In the genomic region with DNA sequence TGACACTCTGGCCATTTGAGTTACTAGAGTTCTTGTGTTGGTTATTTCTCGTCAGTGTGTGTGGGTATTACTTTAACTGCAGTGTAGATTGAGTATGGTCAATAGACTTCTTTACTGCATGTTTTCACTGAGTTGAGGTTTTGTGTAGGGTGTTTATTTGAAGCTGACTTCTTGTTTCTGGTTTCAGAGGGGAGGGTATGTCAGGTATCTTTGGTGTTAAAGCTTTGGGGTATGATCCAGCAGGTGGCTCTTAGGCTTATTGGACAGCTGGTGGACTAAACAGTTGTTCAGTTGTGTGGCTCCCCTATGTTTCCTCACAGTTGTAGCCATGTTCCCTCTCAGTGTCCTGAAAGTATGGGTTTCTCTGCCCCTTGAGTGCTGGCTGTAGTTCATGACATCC, we compare ENCODE assay signal across 26 cellular contexts.
A peak's percentile ranks its signal among the peaks of the same experiment; 100 is the strongest.
DNase-seq lines count a peak whose midpoint lies in the region; ATAC-seq and TF ChIP-seq lines count a peak whose summit lies in the region.
"Had no signal": no experiment of that assay in that cellular context is flagged by ENCODE, and none has a peak within 500 bp of the region (broad histone marks: within the 10 kb centered on the region; RNA-seq: fewer than 3 reads in every experiment).

No MANE protein-coding gene starts in this region.

- no peak for DNase-seq in activated naive CD4-positive, alpha-beta T cell treated with anti-CD3 and anti-CD28 coated beads, Interleukin-2, amount 50 U/mL, for 72 hours (ENCODE audit: low spot score in 2 of 2)
- DNase-seq in Karpas-422 (no peak), WTC11 (ENCODE audit: low spot score) (no peak), GF-D8 (lab: John Stamatoyannopoulos, UW) (no peak)
- DNase-seq in central memory CD8-positive, alpha-beta T cell (ENCODE audit: low spot score in 2 of 2), result no peak
- DNase-seq in stimulated activated effector memory CD8-positive, alpha-beta T cell treated with anti-CD3 and anti-CD28 coated beads, Interleukin-12 subunit alpha, Interleukin-12 subunit beta, amount 100 ng/mL, for 72 hours (ENCODE audit: low spot score in 2 of 2), result no peak
- DNase-seq in effector memory CD4-positive, alpha-beta T cell, result no peak
- DNase-seq: 8988T; activated CD4-positive, alpha-beta T cell treated with anti-CD3 and anti-CD28 coated beads, Interleukin-2, amount 50 U/mL, for 1 hour; activated CD8-positive, alpha-beta memory T cell treated with anti-CD3 and anti-CD28 coated beads, Interleukin-2, amount 50 U/mL, for 4 hours; BE2C; body of pancreas; effector CD8-positive, alpha-beta T cell; esophagus squamous epithelium; HFFc6; NCI-H1092 treated with DMSO at 0.1 percent for 48 hours; NCI-H2081; NCI-H345; right lobe of liver; substantia nigra; upper lobe of right lung had no signal

- H3K4me3 Mint-ChIP-seq in activated naive CD4-positive, alpha-beta T cell treated with anti-CD3 and anti-CD28 coated beads, Interleukin-2, amount 50 U/mL, for 24 hours, result no peak overlapping the region
- H3K4me3 Mint-ChIP-seq in central memory CD8-positive, alpha-beta T cell, result no peak overlapping the region
- H3K4me3 Mint-ChIP-seq in stimulated activated effector memory CD8-positive, alpha-beta T cell treated with anti-CD3 and anti-CD28 coated beads, Interleukin-12 subunit alpha, Interleukin-12 subunit beta, amount 100 ng/mL, for 72 hours, result no peak overlapping the region
- no peak overlapping the region for H3K4me3 Mint-ChIP-seq in WTC11
- H3K4me3 Mint-ChIP-seq: HFFc6; T-helper 1 cell treated with Interleukin-12 subunit alpha and Interleukin-12 subunit beta and Interleukin-4 antibody, amounts not matched to agents 30 μg/mL and 1 μg/mL, for 36 hours had no signal

- peaks cover 97% of the 10 kb centered on the region for H3K79me2 ChIP-seq in Karpas-422 (ENCODE audit: low read length)

- TF ChIP-seq CTCF in WTC11 (IDR thresholded peaks at IDR 0.05), result no peak

- peak overlapping the region; percentile 11 for H3K4me2 ChIP-seq in Karpas-422 (ENCODE audit: low read depth, low read length, poor library complexity, severe bottlenecking)

- no peak overlapping the region for H2AFZ ChIP-seq in Karpas-422 (ENCODE audit: low read length)
- H2AFZ ChIP-seq: parathyroid adenoma had no signal

- ATAC-seq in activated naive CD4-positive, alpha-beta T cell treated with anti-CD3 and anti-CD28 coated beads, Interleukin-2, amount 50 U/mL, for 72 hours, result no peak
- ATAC-seq in central memory CD8-positive, alpha-beta T cell (replicated peaks; ENCODE audit: extremely low read depth, poor library complexity, severe bottlenecking), result no peak
- no peak for ATAC-seq in stimulated activated effector memory CD8-positive, alpha-beta T cell treated with anti-CD3 and anti-CD28 coated beads, Interleukin-12 subunit alpha, Interleukin-12 subunit beta, amount 100 ng/mL, for 72 hours
- ATAC-seq in WTC11, result no peak
- ATAC-seq: body of pancreas had no signal

- H3K27me3 Mint-ChIP-seq in activated naive CD4-positive, alpha-beta T cell treated with anti-CD3 and anti-CD28 coated beads, Interleukin-2, amount 50 U/mL, for 24 hours, result no peaks in the 10 kb centered on the region
- H3K27me3 Mint-ChIP-seq in central memory CD8-positive, alpha-beta T cell, result no peaks in the 10 kb centered on the region
- H3K27me3 Mint-ChIP-seq in WTC11 (ENCODE audit: low read depth), result peaks cover 4% of the 10 kb centered on the region; the same call in 1 of the 2 replicates

- H3K27me3 ChIP-seq in Karpas-422 (ENCODE audit: low read length), result no peaks in the 10 kb centered on the region
- no peaks in the 10 kb centered on the region for H3K27me3 ChIP-seq in effector memory CD4-positive, alpha-beta T cell (replicated peaks; ENCODE audit: control insufficient read depth, insufficient read depth, low read length, poor library complexity, severe bottlenecking)
- H3K27me3 ChIP-seq: BE2C, body of pancreas, esophagus squamous epithelium, right lobe of liver, SJSA1, upper lobe of right lung had no signal

- H3K9me2 ChIP-seq in Karpas-422 (replicated peaks; ENCODE audit: insufficient read depth, low read length), result no peaks in the 10 kb centered on the region

- peaks cover 69% of the 10 kb centered on the region for H3K4me1 Mint-ChIP-seq in activated naive CD4-positive, alpha-beta T cell treated with anti-CD3 and anti-CD28 coated beads, Interleukin-2, amount 50 U/mL, for 24 hours
- H3K4me1 Mint-ChIP-seq in central memory CD8-positive, alpha-beta T cell, result peaks cover 83% of the 10 kb centered on the region
- H3K4me1 Mint-ChIP-seq in stimulated activated effector memory CD8-positive, alpha-beta T cell treated with anti-CD3 and anti-CD28 coated beads, Interleukin-12 subunit alpha, Interleukin-12 subunit beta, amount 100 ng/mL, for 72 hours, result peaks cover 79% of the 10 kb centered on the region
- peaks cover 13% of the 10 kb centered on the region for H3K4me1 Mint-ChIP-seq in WTC11

- H3K9me3 ChIP-seq in Karpas-422 (ENCODE audit: low read length), result peaks cover 9% of the 10 kb centered on the region
- no peaks in the 10 kb centered on the region for H3K9me3 ChIP-seq in effector memory CD4-positive, alpha-beta T cell (ENCODE audit: control insufficient read depth, low read length)
- H3K9me3 ChIP-seq: body of pancreas, right lobe of liver had no signal

- H3K4me3 ChIP-seq in Karpas-422 (ENCODE audit: low read length), result no peak overlapping the region
- H3K4me3 ChIP-seq in effector memory CD4-positive, alpha-beta T cell (ENCODE audit: insufficient read depth, low read depth, low read length, poor library complexity, severe bottlenecking), result no peak overlapping the region
- H3K4me3 ChIP-seq: body of pancreas, esophagus squamous epithelium, right lobe of liver, SJSA1, upper lobe of right lung had no signal

- peaks cover 25% of the 10 kb centered on the region for H3K36me3 Mint-ChIP-seq in activated naive CD4-positive, alpha-beta T cell treated with anti-CD3 and anti-CD28 coated beads, Interleukin-2, amount 50 U/mL, for 24 hours
- H3K36me3 Mint-ChIP-seq in activated naive CD4-positive, alpha-beta T cell treated with anti-CD3 and anti-CD28 coated beads, Interleukin-2, amount 50 U/mL, for 72 hours, result peaks cover 32 to 47% of the 10 kb centered on the region in 2 donors
- no peaks in the 10 kb centered on the region for H3K36me3 Mint-ChIP-seq in central memory CD8-positive, alpha-beta T cell (ENCODE audit: insufficient read depth)
- no peaks in the 10 kb centered on the region for H3K36me3 Mint-ChIP-seq in stimulated activated effector memory CD8-positive, alpha-beta T cell treated with anti-CD3 and anti-CD28 coated beads, Interleukin-12 subunit alpha, Interleukin-12 subunit beta, amount 100 ng/mL, for 72 hours
- H3K36me3 Mint-ChIP-seq in WTC11, result peaks cover 37% of the 10 kb centered on the region

- peak overlapping the region; percentile 75 for H3K27ac Mint-ChIP-seq in activated naive CD4-positive, alpha-beta T cell treated with anti-CD3 and anti-CD28 coated beads, Interleukin-2, amount 50 U/mL, for 24 hours
- H3K27ac Mint-ChIP-seq in activated naive CD4-positive, alpha-beta T cell treated with anti-CD3 and anti-CD28 coated beads, Interleukin-2, amount 50 U/mL, for 72 hours, result no peak overlapping the region
- peak overlapping the region; percentile 72 for H3K27ac Mint-ChIP-seq in central memory CD8-positive, alpha-beta T cell (ENCODE audit: low read depth)
- H3K27ac Mint-ChIP-seq in stimulated activated effector memory CD8-positive, alpha-beta T cell treated with anti-CD3 and anti-CD28 coated beads, Interleukin-12 subunit alpha, Interleukin-12 subunit beta, amount 100 ng/mL, for 72 hours, result peak overlapping the region; percentile 52
- no peak overlapping the region for H3K27ac Mint-ChIP-seq in WTC11
- H3K27ac Mint-ChIP-seq: activated T-helper 2 cell treated with anti-CD3 and anti-CD28 coated beads, Interferon-gamma antibody, Interleukin-2, Interleukin-4, amounts not matched to agents 10 μg/mL and 5 μg/mL and 100 μg/mL, durations not matched to agents 14 hours and 24 hours and 36 hours; HFFc6; T-helper 1 cell treated with Interleukin-12 subunit alpha and Interleukin-12 subunit beta and Interleukin-4 antibody, amounts not matched to agents 30 μg/mL and 1 μg/mL, for 36 hours had no signal

- H3K4me1 ChIP-seq in Karpas-422 (ENCODE audit: low read length), result peaks cover 66% of the 10 kb centered on the region
- peaks cover 10% of the 10 kb centered on the region for H3K4me1 ChIP-seq in effector memory CD4-positive, alpha-beta T cell (ENCODE audit: control insufficient read depth, insufficient read depth, low read length, poor library complexity, severe bottlenecking)
- H3K4me1 ChIP-seq: parathyroid adenoma had no signal

- H3K9ac ChIP-seq in Karpas-422 (ENCODE audit: low read length), result peak overlapping the region; percentile 6; the same call in 1 of the 2 replicates
- H3K9ac ChIP-seq: parathyroid adenoma had no signal

- no peaks in the 10 kb centered on the region; the same call in 1 of the 2 replicates for H3K36me3 ChIP-seq in Karpas-422 (ENCODE audit: insufficient read depth, low read length)
- H3K36me3 ChIP-seq in effector memory CD4-positive, alpha-beta T cell (ENCODE audit: control insufficient read depth, insufficient read depth, low read length), result no peaks in the 10 kb centered on the region
- H3K36me3 ChIP-seq: BE2C, esophagus squamous epithelium, right lobe of liver, upper lobe of right lung had no signal

- H3K27ac ChIP-seq in Karpas-422 (ENCODE audit: low read length), result peak overlapping the region; percentile 83; the same call in 1 of the 2 replicates
- H3K27ac ChIP-seq in effector memory CD4-positive, alpha-beta T cell (ENCODE audit: insufficient read depth, low read length, poor library complexity, severe bottlenecking), result no peak overlapping the region
- H3K27ac ChIP-seq: body of pancreas, esophagus squamous epithelium, parathyroid adenoma, right lobe of liver, SJSA1, upper lobe of right lung had no signal

- POLR2A ChIA-PET in WTC11 (lab: Charles Lee), result no interaction called here

- CTCF ChIA-PET in WTC11 (lab: Charles Lee), result no interaction called here

- 0 out of 2 replicates have a peak, but pooled peaks cover 3% of the 10 kb centered on the region for H4K20me1 ChIP-seq in Karpas-422 (ENCODE audit: insufficient read depth, low read depth, low read length)

- H3K9me3 Mint-ChIP-seq in activated naive CD4-positive, alpha-beta T cell treated with anti-CD3 and anti-CD28 coated beads, Interleukin-2, amount 50 U/mL, for 24 hours, result peaks cover 15% of the 10 kb centered on the region
- H3K9me3 Mint-ChIP-seq in activated naive CD4-positive, alpha-beta T cell treated with anti-CD3 and anti-CD28 coated beads, Interleukin-2, amount 50 U/mL, for 72 hours, result peaks cover 21 to 42% of the 10 kb centered on the region in 2 donors
- H3K9me3 Mint-ChIP-seq in central memory CD8-positive, alpha-beta T cell, result peaks cover 14% of the 10 kb centered on the region
- peaks cover 26% of the 10 kb centered on the region for H3K9me3 Mint-ChIP-seq in stimulated activated effector memory CD8-positive, alpha-beta T cell treated with anti-CD3 and anti-CD28 coated beads, Interleukin-12 subunit alpha, Interleukin-12 subunit beta, amount 100 ng/mL, for 72 hours
- peaks cover 45% of the 10 kb centered on the region for H3K9me3 Mint-ChIP-seq in WTC11

Comparison
In these comparisons a context has a peak if more than half of its experiments do, and no peak if none do; other contexts are left out.
1. H3K27ac Mint-ChIP-seq: peak in activated naive CD4-positive, alpha-beta T cell treated with anti-CD3 and anti-CD28 coated beads, Interleukin-2, amount 50 U/mL, for 24 hours (single experiment), central memory CD8-positive, alpha-beta T cell (single experiment) and stimulated activated effector memory CD8-positive, alpha-beta T cell treated with anti-CD3 and anti-CD28 coated beads, Interleukin-12 subunit alpha, Interleukin-12 subunit beta, amount 100 ng/mL, for 72 hours (single experiment); none in activated naive CD4-positive, alpha-beta T cell treated with anti-CD3 and anti-CD28 coated beads, Interleukin-2, amount 50 U/mL, for 72 hours (0 of 2) and WTC11 (single experiment).